Comparison of ENCODE assay signal across 22 cellular contexts in the genomic region with DNA sequence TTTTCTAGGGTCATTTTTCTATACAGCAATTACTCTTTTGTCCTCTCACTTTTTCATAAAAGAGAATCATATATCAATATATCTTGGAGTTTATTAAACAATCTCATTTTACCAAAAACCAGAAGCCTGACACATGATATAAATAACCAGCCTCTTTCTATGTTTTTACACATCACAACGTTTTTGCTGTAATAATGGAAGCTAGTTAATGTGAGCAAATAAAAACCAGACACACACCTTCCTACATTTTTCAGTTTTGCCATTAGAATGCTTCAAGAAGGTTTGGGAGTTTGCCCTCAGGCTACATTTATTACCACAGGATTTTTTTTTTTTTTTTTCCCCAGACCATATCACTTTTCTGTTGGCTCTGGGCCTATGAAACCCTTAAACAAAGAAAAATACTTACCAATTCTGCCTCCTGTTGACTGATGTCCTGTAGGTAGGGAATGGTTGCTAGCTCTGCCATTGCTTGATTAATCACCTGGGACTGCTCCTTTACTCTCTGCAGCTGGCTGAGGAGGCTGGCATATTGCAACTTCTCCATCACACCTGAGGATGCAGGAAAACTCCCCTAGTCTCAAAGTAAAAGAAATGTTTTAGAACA.
A peak's percentile ranks its signal among the peaks of the same experiment; 100 is the strongest.
DNase-seq lines count a peak whose midpoint lies in the region; ATAC-seq and TF ChIP-seq lines count a peak whose summit lies in the region.
"Had no signal": no experiment of that assay in that cellular context is flagged by ENCODE, and none has a peak within 500 bp of the region (broad histone marks: within the 10 kb centered on the region; RNA-seq: fewer than 3 reads in every experiment).

No MANE protein-coding gene starts in this region.

- no peaks in the 10 kb centered on the region for H3K9me3 ChIP-seq in endodermal cell (ENCODE audit: control insufficient read depth, low read length)
- H3K9me3 ChIP-seq: adrenal gland, left lung, Peyer's patch, transverse colon had no signal

- H3K27me3 Mint-ChIP-seq in endodermal cell (ENCODE audit: insufficient read depth) (peaks cover 1% of the 10 kb centered on the region), chondrocyte (ENCODE audit: low read depth) (no peaks in the 10 kb centered on the region)

- H3K9ac ChIP-seq in endodermal cell (ENCODE audit: extremely low read depth, low read length, poor library complexity, severe bottlenecking) = no peak overlapping the region

- TF ChIP-seq CTCF in endodermal cell (conservative IDR thresholded peaks at IDR 0.05) (no peak), chondrocyte (IDR thresholded peaks at IDR 0.05) (no peak), foreskin fibroblast (IDR thresholded peaks at IDR 0.05; ENCODE audit: low read depth, low read length) (no peak)

- peaks cover 55% of the 10 kb centered on the region for H3K4me1 Mint-ChIP-seq in endodermal cell
- H3K4me1 Mint-ChIP-seq in chondrocyte (ENCODE audit: low read depth) = peaks cover 12% of the 10 kb centered on the region
- H3K4me1 Mint-ChIP-seq: CD14-positive monocyte had no signal

- H3K4me3 ChIP-seq in endodermal cell (ENCODE audit: low read length) = no peak overlapping the region
- no peak overlapping the region for H3K4me3 ChIP-seq in foreskin fibroblast (ENCODE audit: low read depth in 1 of 2, low read length in 2 of 2)
- H3K4me3 ChIP-seq: adrenal gland, dorsolateral prefrontal cortex, left lung, Peyer's patch, transverse colon had no signal

- H3K27ac ChIP-seq in endodermal cell (ENCODE audit: low read depth, low read length) = no peak overlapping the region
- H3K27ac ChIP-seq: adrenal gland, dorsolateral prefrontal cortex, left lung, Peyer's patch, transverse colon had no signal

- H3K27me3 ChIP-seq in endodermal cell (ENCODE audit: control insufficient read depth, insufficient read depth, low read length, poor library complexity, severe bottlenecking) = no peaks in the 10 kb centered on the region
- H3K27me3 ChIP-seq: adrenal gland, left lung, Peyer's patch, transverse colon had no signal

- DNase-seq in DMS153 (lab: John Stamatoyannopoulos, UW) (peak; percentile 79), NCI-H1105 treated with DMSO at 0.1 percent for 48 hours (lab: John Stamatoyannopoulos, UW) (peak; percentile 95), NCI-H2171 treated with DMSO at 0.1 percent for 48 hours (lab: John Stamatoyannopoulos, UW) (peak; percentile 73), endodermal cell (peak; percentile 47), left lobe of liver (ENCODE audit: low spot score) (no peak), chondrocyte (ENCODE audit: low spot score) (no peak), foreskin fibroblast (no peak)
- DNase-seq: ACHN; activated CD4-positive, alpha-beta T cell treated with anti-CD3 and anti-CD28 coated beads for 4 hours; activated effector memory CD4-positive, alpha-beta T cell treated with Interleukin-2 at 50 U/mL for 16 hours; adrenal gland; dorsolateral prefrontal cortex; erythroblast; HCEC 1CT; left lung; NCI-H187 treated with DMSO at 0.1 percent for 48 hours; Peyer's patch; retina; stimulated activated naive CD4-positive, alpha-beta T cell; transverse colon had no signal

- no CpG with 5 or more reads among the region's 1 CpG for WGBS in endodermal cell (ENCODE audit: insufficient coverage in 1 of 2, insufficient read length in 1 of 2), 2 experiments

- peaks cover 12% of the 10 kb centered on the region for H3K4me1 ChIP-seq in endodermal cell (ENCODE audit: control insufficient read depth, insufficient read depth, low read length)
- H3K4me1 ChIP-seq: Peyer's patch, transverse colon had no signal

- H3K36me3 ChIP-seq in endodermal cell (ENCODE audit: control insufficient read depth, insufficient read depth, low read length) = no peaks in the 10 kb centered on the region
- H3K36me3 ChIP-seq: adrenal gland, left lung, Peyer's patch, transverse colon had no signal

- H3K9me3 Mint-ChIP-seq in endodermal cell = no peaks in the 10 kb centered on the region
- H3K9me3 Mint-ChIP-seq in chondrocyte (ENCODE audit: low read depth) = peaks cover under 1% of the 10 kb centered on the region

- H3K36me3 Mint-ChIP-seq in endodermal cell (ENCODE audit: low read depth) (no peaks in the 10 kb centered on the region), chondrocyte (ENCODE audit: low read depth) (no peaks in the 10 kb centered on the region)
- H3K36me3 Mint-ChIP-seq: CD14-positive monocyte had no signal

- H3K27ac Mint-ChIP-seq in endodermal cell (peak overlapping the region; percentile 42), chondrocyte (ENCODE audit: unreplicated experiment) (no peak overlapping the region)
- H3K27ac Mint-ChIP-seq: CD14-positive monocyte had no signal

- H3K4me3 Mint-ChIP-seq in endodermal cell (no peak overlapping the region), chondrocyte (ENCODE audit: unreplicated experiment) (no peak overlapping the region)
- H3K4me3 Mint-ChIP-seq: CD14-positive monocyte had no signal

- ATAC-seq in left lobe of liver (no peak), HG03442 (IDR thresholded peaks at IDR 0.05; ENCODE audit: unreplicated experiment) (no peak)
- ATAC-seq: left lung had no signal

Comparison
In these comparisons a context has a peak if more than half of its experiments do, and no peak if none do; other contexts are left out.
1. DNase-seq: peak in DMS153 (single experiment), NCI-H1105 treated with DMSO at 0.1 percent for 48 hours (single experiment), NCI-H2171 treated with DMSO at 0.1 percent for 48 hours (single experiment) and endodermal cell (single experiment); none in left lobe of liver (single experiment), chondrocyte (single experiment) and foreskin fibroblast (0 of 2).